ENCODE assay signal across 11 cellular contexts in genomic region chr1:205664399-205665108, GRCh38. TPM values are rescaled to one million over a fixed set of nuclear protein-coding genes. Genes with fewer than 3 reads are reported as not detected.
DNase-seq lines count a peak whose midpoint lies in the region; ATAC-seq and TF ChIP-seq lines count a peak whose summit lies in the region.
"Had no signal": no experiment of that assay in that cellular context is flagged by ENCODE, and none has a peak within 500 bp of the region (broad histone marks: within the 10 kb centered on the region; RNA-seq: fewer than 3 reads in every experiment).

No MANE protein-coding gene starts in this region.

- CTCF ChIA-PET in RWPE1 (lab: Yijun Ruan, JAX), result interaction anchor here (0.6 to 12.4 kb wide), 5 partner anchors 18 to 179 kb away, joined by 3 to 472 read pairs (median 4); no protein-coding TSS in a partner anchor

- no peaks in the 10 kb centered on the region for H3K4me1 Mint-ChIP-seq in natural killer cell

- H3K4me3 Mint-ChIP-seq in natural killer cell, result no peak overlapping the region
- H3K4me3 Mint-ChIP-seq: neural crest cell had no signal

- H3K27me3 Mint-ChIP-seq in natural killer cell (ENCODE audit: low read depth in 2 of 2), result peaks cover 10 to 11% of the 10 kb centered on the region in 2 donors

- H3K4me1 ChIP-seq in esophagus (ENCODE audit: control insufficient read depth in 2 of 2, insufficient read depth in 2 of 2, low read length in 1 of 2) (peaks cover 0 to 26% of the 10 kb centered on the region in 2 donors), spleen (peaks cover 27 to 100% (median 82%) of the 10 kb centered on the region in 6 donors)

- H3K36me3 ChIP-seq in esophagus (ENCODE audit: control insufficient read depth in 2 of 2, insufficient read depth in 2 of 2, low read length in 1 of 2) (peaks cover 0 to 2% of the 10 kb centered on the region in 2 donors), spleen (peaks cover 0 to 42% (median 9%) of the 10 kb centered on the region in 6 donors)
- H3K36me3 ChIP-seq: gastroesophageal sphincter had no signal

- WGBS in esophagus, 2 donors, result 46 to 51% methylated on average over 20 of the region's 20 CpGs
- WGBS in spleen, 5 donors, result 51 to 75% (median 69%) methylated on average over 7 to 20 of the region's 20 CpGs

- H3K27me3 ChIP-seq in esophagus (ENCODE audit: control insufficient read depth in 1 of 2, insufficient read depth in 2 of 2, low read length in 2 of 2), result no peaks in the 10 kb centered on the region
- H3K27me3 ChIP-seq in spleen (replicated peaks in 1 of 7), result peaks cover 0 to 3% (median 0%) of the 10 kb centered on the region in 7 donors

- DNase-seq in HT-29 (ENCODE audit: low spot score) (peak; percentile 90), RWPE1 (ENCODE audit: low spot score) (peak; percentile 76), spleen (no peak), cerebellar cortex (ENCODE audit: low spot score) (no peak), natural killer cell (no peak), NCI-H748 treated with DMSO at 0.1 percent for 48 hours (lab: John Stamatoyannopoulos, UW) (no peak)
- DNase-seq: KG1; stimulated activated CD4-positive, alpha-beta T cell treated with anti-CD3 and anti-CD28 coated beads, Interleukin-2, amount 100 ng/mL, for 24 hours had no signal

- intact Hi-C loops in spleen (cut with DNase I; ENCODE audit: low total_unique reads), result no loop called here
- intact Hi-C loops in natural killer cell (cut with micrococcal nuclease), result loop anchor here (10.0 kb wide), 1 partner anchor 310 kb away; the partner anchor contains the start of gene KLHDC8A

- H3K4me3 ChIP-seq in esophagus (ENCODE audit: low read depth in 1 of 2, low read length in 2 of 2) (no peak overlapping the region), spleen (no peak overlapping the region)
- H3K4me3 ChIP-seq: gastroesophageal sphincter had no signal

- POLR2A ChIA-PET in RWPE1 (lab: Yijun Ruan, JAX; ENCODE audit: low non-redundant PET), result interaction anchor here (0.5 kb wide), 1 partner anchor 57 kb away, joined by 3 read pairs; no protein-coding TSS in a partner anchor

- TF ChIP-seq POLR2A in spleen (IDR thresholded peaks at IDR 0.05), result no peak

- no peak overlapping the region for H3K27ac Mint-ChIP-seq in natural killer cell

- no peak for TF ChIP-seq CTCF in RWPE1 (conservative IDR thresholded peaks at IDR 0.05; ENCODE audit: low read depth)
- no peak for TF ChIP-seq CTCF in spleen (IDR thresholded peaks at IDR 0.05 in 8 of 11, conservative IDR thresholded peaks at IDR 0.05 in 3 of 11)
- TF ChIP-seq CTCF in natural killer cell (IDR thresholded peaks at IDR 0.05), result no peak

- H3K27ac ChIP-seq in RWPE1 (peak overlapping the region; percentile 35; the same call in 1 of the 2 replicates), esophagus (ENCODE audit: low read depth in 2 of 2, low read length in 1 of 2) (peak overlapping the region; percentile 8 to 36), spleen (peak overlapping the region; percentile 21 to 82 (median 70))
- H3K27ac ChIP-seq: gastroesophageal sphincter had no signal

- ATAC-seq in natural killer cell, result no peak
- ATAC-seq: gastroesophageal sphincter had no signal

- H3K9me3 ChIP-seq in esophagus (ENCODE audit: control insufficient read depth in 2 of 2, insufficient read depth in 1 of 2, low read depth in 1 of 2, low read length in 1 of 2), result no peaks in the 10 kb centered on the region
- no peaks in the 10 kb centered on the region for H3K9me3 ChIP-seq in spleen
- H3K9me3 ChIP-seq: gastroesophageal sphincter had no signal

- no peaks in the 10 kb centered on the region for H3K9me3 Mint-ChIP-seq in natural killer cell
- H3K9me3 Mint-ChIP-seq: neural crest cell had no signal

- H3K36me3 Mint-ChIP-seq in natural killer cell, result no peaks in the 10 kb centered on the region

RNA-seq across cellular contexts. Expression of gene SLC45A3, which starts 15.8 kb away (rescaled TPM):
- 56.7 and 59.6 TPM in 2 replicates for total RNA-seq in HT-29 (2014; rRNA removed; shearing (Covaris generic))
- polyA plus RNA-seq in esophagus (1 to 10 TPM in 1 of 2 donors, under 1 TPM in 1; 0.88 to 1.1 TPM), spleen (10 to 100 TPM; 16.8 to 41.5 (median 36.0) TPM)
- total RNA-seq in spleen (10 to 100 TPM; 22.8 to 43.7 (median 30.4) TPM), natural killer cell (10 to 100 TPM in 1 of 3 donors, 1 to 10 TPM in 1, under 1 TPM in 1; 0.31 to 28.8 (median 1.8) TPM)

RNA-seq across cellular contexts. Expression of gene ELK4, which starts 32.7 kb away (rescaled TPM):
- total RNA-seq in HT-29 (2014; rRNA removed; shearing (Covaris generic)), result 6.5 and 7.6 TPM in 2 replicates
- polyA plus RNA-seq in esophagus, result 1 to 10 TPM; 4.0 to 4.2 TPM
- total RNA-seq in spleen, result 100 to 1,000 TPM in 4 of 7 donors, 10 to 100 TPM in 3; 50.9 to 109 (median 102) TPM
- polyA plus RNA-seq in spleen, result 10 to 100 TPM in 1 of 3 donors, 1 to 10 TPM in 2; 8.5 to 12.5 (median 9.8) TPM
- total RNA-seq in natural killer cell, result 100 to 1,000 TPM; 107 to 155 (median 139) TPM

Comparison
In these comparisons a context has a peak if more than half of its experiments do, and no peak if none do; other contexts are left out.
1. DNase-seq: peak in HT-29 (single experiment) and RWPE1 (single experiment); none in spleen (single experiment), cerebellar cortex (single experiment), natural killer cell (single experiment) and NCI-H748 treated with DMSO at 0.1 percent for 48 hours (single experiment).
2. Peak in every context shown above with its lines, with median percentiles within 50 percentile points of each other: H3K27ac ChIP-seq.